8 cellular contexts compared by ENCODE assay signal in genomic region chr1:231040019-231040799, GRCh38. TPM values are rescaled to one million over a fixed set of nuclear protein-coding genes. Genes with fewer than 3 reads are reported as not detected.
A peak's percentile ranks its signal among the peaks of the same experiment; 100 is the strongest.
DNase-seq lines count a peak whose midpoint lies in the region; ATAC-seq and TF ChIP-seq lines count a peak whose summit lies in the region.

FAM89A (minus strand) TSS chr1:231040254; CDS start chr1:231040211, 43 bp downstream.

- peaks cover 5% of the 10 kb centered on the region for H3K79me1 ChIP-seq in mesenchymal stem cell (replicated peaks; ENCODE audit: low read length, poor library complexity, severe bottlenecking)

- BruUV-seq in Calu3 (replicated peaks; lab: Mats Ljungman, UMichigan): no TSS peak

- no peak for TF ChIP-seq CTCF in Calu3 (IDR thresholded peaks at IDR 0.05; ENCODE audit: unreplicated experiment)

- no peaks in the 10 kb centered on the region for H3K36me3 ChIP-seq in Karpas-422 (ENCODE audit: insufficient read depth, low read length)
- H3K36me3 ChIP-seq in ectodermal cell (ENCODE audit: control insufficient read depth, insufficient read depth, low read length): no peaks in the 10 kb centered on the region
- no peaks in the 10 kb centered on the region for H3K36me3 ChIP-seq in mesenchymal stem cell (ENCODE audit: control insufficient read depth in 1 of 2, insufficient read depth in 2 of 2, low read depth in 1 of 2, low read length in 2 of 2)

- 0 out of 2 replicates have a peak, but pooled peaks cover 9% of the 10 kb centered on the region for H4K20me1 ChIP-seq in Karpas-422 (ENCODE audit: insufficient read depth, low read depth, low read length)

- H3K9ac ChIP-seq in Karpas-422 (ENCODE audit: low read length): peak within 1 kb of the TSS; percentile 76
- peak within 1 kb of the TSS; percentile 72 for H3K9ac ChIP-seq in mesenchymal stem cell (ENCODE audit: low read length)

- peak within 1 kb of the TSS; percentile 79 for H3K4me3 Mint-ChIP-seq in Calu3 (ENCODE audit: low read depth, unreplicated experiment)

- H2BK5ac ChIP-seq in mesenchymal stem cell (ENCODE audit: low read depth, low read length, poor library complexity, severe bottlenecking): no peak within 1 kb of the TSS

- H3K14ac ChIP-seq in mesenchymal stem cell (ENCODE audit: low read length in 2 of 2): peak within 1 kb of the TSS; percentile 95 to 96

- H3K9me2 ChIP-seq in Karpas-422 (replicated peaks; ENCODE audit: insufficient read depth, low read length): no peaks in the 10 kb centered on the region

- H3K9me3 Mint-ChIP-seq in Calu3 (ENCODE audit: low read depth, unreplicated experiment): peaks cover 2% of the 10 kb centered on the region

- H3K4me1 Mint-ChIP-seq in Calu3 (ENCODE audit: low read depth, unreplicated experiment): peaks cover 24% of the 10 kb centered on the region

- peak within 1 kb of the TSS; percentile 85 to 95 for H2BK12ac ChIP-seq in mesenchymal stem cell (ENCODE audit: low read length in 2 of 2)

- H3K27me3 ChIP-seq in Karpas-422 (ENCODE audit: low read length): no peaks in the 10 kb centered on the region
- H3K27me3 ChIP-seq in ectodermal cell (ENCODE audit: control insufficient read depth, insufficient read depth, low read length, poor library complexity, severe bottlenecking): peaks cover 84% of the 10 kb centered on the region
- H3K27me3 ChIP-seq in mesenchymal stem cell (ENCODE audit: control insufficient read depth in 1 of 2, insufficient read depth in 1 of 2, low read length in 2 of 2): peaks cover 3 to 17% of the 10 kb centered on the region in 2 experiments

- CTCF ChIA-PET in Calu3 (lab: Charles Lee): interaction anchor here (0.7 to 1.4 kb wide), 3 partner anchors 14 to 171 kb away, joined by 5 to 8 read pairs (median 5); no protein-coding TSS in a partner anchor

- H3K4ac ChIP-seq in mesenchymal stem cell (ENCODE audit: low read depth in 1 of 2, low read length in 2 of 2): peak within 1 kb of the TSS; percentile 89 to 95

- 3% methylated on average over 78 to 81 of the region's 82 CpGs for WGBS in ectodermal cell, 2 experiments
- 1% methylated on average over 44 of the region's 82 CpGs for WGBS in mesenchymal stem cell

- peaks cover 2% of the 10 kb centered on the region for H3K27me3 Mint-ChIP-seq in Calu3 (ENCODE audit: unreplicated experiment)

- H3K4me1 ChIP-seq in Karpas-422 (ENCODE audit: low read length) (peaks cover 44% of the 10 kb centered on the region), ectodermal cell (ENCODE audit: control insufficient read depth, insufficient read depth, low read length) (peaks cover 5% of the 10 kb centered on the region), mesenchymal stem cell (ENCODE audit: control insufficient read depth, insufficient read depth, low read depth, low read length) (peaks cover 16% of the 10 kb centered on the region)

- H3K4me2 ChIP-seq in Karpas-422 (ENCODE audit: low read depth, low read length, poor library complexity, severe bottlenecking) (peak within 1 kb of the TSS; percentile 92), mesenchymal stem cell (ENCODE audit: low read length, poor library complexity, severe bottlenecking) (peak within 1 kb of the TSS; percentile 92)

- H4K91ac ChIP-seq in mesenchymal stem cell (ENCODE audit: low read length): peak within 1 kb of the TSS; percentile 97

- peak within 1 kb of the TSS; percentile 90 for H4K8ac ChIP-seq in mesenchymal stem cell (ENCODE audit: low read length)

- intact Hi-C loops in Calu3 (cut with micrococcal nuclease; ENCODE audit: unreplicated experiment): no loop called here

- H3K18ac ChIP-seq in mesenchymal stem cell (ENCODE audit: low read depth in 1 of 2, low read length in 2 of 2): peak within 1 kb of the TSS; percentile 98 to 99

- no peak within 1 kb of the TSS for H3K27ac Mint-ChIP-seq in Calu3 (ENCODE audit: unreplicated experiment)

- peak; percentile 61 for ATAC-seq in GM21447 (IDR thresholded peaks at IDR 0.05; ENCODE audit: unreplicated experiment)

- H3K23ac ChIP-seq in mesenchymal stem cell (ENCODE audit: low read length in 2 of 2): peak within 1 kb of the TSS in 1 of 2 experiments; percentile 93

- no peaks in the 10 kb centered on the region for H3K9me3 ChIP-seq in Karpas-422 (ENCODE audit: low read length)
- no peaks in the 10 kb centered on the region for H3K9me3 ChIP-seq in ectodermal cell (ENCODE audit: control insufficient read depth, low read length)
- peaks cover 11% of the 10 kb centered on the region for H3K9me3 ChIP-seq in mesenchymal stem cell (ENCODE audit: control insufficient read depth, low read length)

- peak within 1 kb of the TSS; percentile 80 for H2AFZ ChIP-seq in Karpas-422 (ENCODE audit: low read length)
- H2AFZ ChIP-seq in mesenchymal stem cell (ENCODE audit: low read depth, low read length): no peak within 1 kb of the TSS

- peaks cover 39% of the 10 kb centered on the region for H3K79me2 ChIP-seq in Karpas-422 (ENCODE audit: low read length)

- no peak within 1 kb of the TSS for H2AK5ac ChIP-seq in mesenchymal stem cell (ENCODE audit: low read length, severe bottlenecking)

- H2BK120ac ChIP-seq in mesenchymal stem cell (ENCODE audit: low read depth, low read length): peak within 1 kb of the TSS; percentile 98

- H3K4me3 ChIP-seq in Karpas-422 (ENCODE audit: low read length) (peak within 1 kb of the TSS; percentile 84), ectodermal cell (ENCODE audit: insufficient read depth, low read depth, low read length) (peak within 1 kb of the TSS; percentile 67), mesenchymal stem cell (ENCODE audit: insufficient read depth in 1 of 2, low read depth in 1 of 2, low read length in 2 of 2) (peak within 1 kb of the TSS; percentile 78 to 88)

- peaks cover 20% of the 10 kb centered on the region for H3K36me3 Mint-ChIP-seq in Calu3 (ENCODE audit: insufficient read depth, unreplicated experiment)

- DNase-seq in Calu3: peak; percentile 71
- peak; percentile 75 for DNase-seq in Karpas-422
- peak; percentile 68 to 69 for DNase-seq in activated CD4-positive, alpha-beta T cell treated with anti-CD3 and anti-CD28 coated beads, Interleukin-2, amount 50 U/mL, for 4 hours
- DNase-seq in mesenchymal stem cell: peak; percentile 51
- DNase-seq in stimulated activated CD8-positive, alpha-beta memory T cell treated with anti-CD3 and anti-CD28 coated beads, Interleukin-12 subunit alpha, Interleukin-12 subunit beta, amount 100 ng/mL, for 4 hours (ENCODE audit: low read depth): peak; percentile 65
- DNase-seq in cerebellar nuclear complex (lab: John Stamatoyannopoulos, UW): no peak

- H3K27ac ChIP-seq in Karpas-422 (ENCODE audit: low read length): no peak within 1 kb of the TSS
- no peak within 1 kb of the TSS for H3K27ac ChIP-seq in ectodermal cell (ENCODE audit: insufficient read depth, low read depth, low read length, poor library complexity, severe bottlenecking)
- no peak within 1 kb of the TSS for H3K27ac ChIP-seq in mesenchymal stem cell (ENCODE audit: low read length, poor library complexity, severe bottlenecking)

- H2BK15ac ChIP-seq in mesenchymal stem cell (ENCODE audit: low read depth, poor library complexity, severe bottlenecking): peak within 1 kb of the TSS; percentile 99

RNA-seq across cellular contexts. Expression of gene FAM89A, which starts in this region (rescaled TPM):
- total RNA-seq in Calu3 (2022): 12.3 and 16.8 TPM in 2 replicates
- total RNA-seq in Karpas-422 (2014; rRNA removed; shearing (Covaris generic); ENCODE audit: low replicate concordance): 8.2 and 11.2 TPM in 2 replicates
- polyA plus RNA-seq in ectodermal cell (2013, experiment 1 of 4): 2.7 TPM
- polyA plus RNA-seq in ectodermal cell (2013, experiment 2 of 4): 3.6 TPM
- polyA plus RNA-seq in ectodermal cell (2013, experiment 3 of 4): 5.2 TPM
- 5.8 TPM for polyA plus RNA-seq in ectodermal cell (2013, experiment 4 of 4)
- 79.1 TPM for polyA plus RNA-seq in mesenchymal stem cell (2013, experiment 1 of 2)
- 83.8 TPM for polyA plus RNA-seq in mesenchymal stem cell (2013, experiment 2 of 2)

Comparison
In these comparisons a context has a peak if more than half of its experiments do, and no peak if none do; other contexts are left out.
1. DNase-seq: peak in Calu3 (single experiment), Karpas-422 (single experiment), activated CD4-positive, alpha-beta T cell treated with anti-CD3 and anti-CD28 coated beads, Interleukin-2, amount 50 U/mL, for 4 hours (2 of 2), mesenchymal stem cell (single experiment) and stimulated activated CD8-positive, alpha-beta memory T cell treated with anti-CD3 and anti-CD28 coated beads, Interleukin-12 subunit alpha, Interleukin-12 subunit beta, amount 100 ng/mL, for 4 hours (single experiment); none in cerebellar nuclear complex (0 of 2).
2. Peak in every context shown above with its lines, with median percentiles within 50 percentile points of each other: H3K4me3 ChIP-seq.